Comparison of ENCODE assay signal across 1 cellular context in the genomic region with DNA sequence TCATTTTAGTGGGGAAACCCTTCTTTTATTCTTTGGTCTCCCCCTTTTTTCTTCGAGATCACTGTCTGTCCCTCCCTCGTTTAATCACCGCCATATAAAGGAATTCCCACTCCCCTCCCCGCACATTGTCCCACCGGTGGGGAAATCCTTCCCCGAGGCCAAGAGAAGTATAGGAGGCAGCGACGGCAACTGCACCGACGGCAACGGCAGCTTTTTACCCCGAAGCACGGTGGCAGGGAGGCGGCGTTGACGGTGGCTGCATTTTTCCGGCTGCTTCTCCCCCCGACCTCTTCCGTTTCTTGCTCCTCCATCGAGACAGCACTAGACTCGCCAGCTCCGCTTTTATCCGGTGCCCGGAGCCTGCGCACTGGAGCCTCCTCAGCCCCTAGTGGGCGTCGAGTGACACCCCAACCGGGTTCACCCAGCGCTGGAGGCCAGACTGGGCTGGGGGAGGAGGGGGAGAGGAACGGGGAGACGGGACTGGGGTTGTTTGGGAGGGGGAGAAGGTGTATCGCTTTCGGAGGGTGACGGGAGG.
TF ChIP-seq lines count a peak whose summit lies in the region.

No MANE protein-coding gene starts in this region.

TF ChIP-seq in K562, 482 proteins besides CTCF, POLR2A, EP300 and RAD21 (continued from another document and continues in another):
- TF ChIP-seq, protein P1, sequence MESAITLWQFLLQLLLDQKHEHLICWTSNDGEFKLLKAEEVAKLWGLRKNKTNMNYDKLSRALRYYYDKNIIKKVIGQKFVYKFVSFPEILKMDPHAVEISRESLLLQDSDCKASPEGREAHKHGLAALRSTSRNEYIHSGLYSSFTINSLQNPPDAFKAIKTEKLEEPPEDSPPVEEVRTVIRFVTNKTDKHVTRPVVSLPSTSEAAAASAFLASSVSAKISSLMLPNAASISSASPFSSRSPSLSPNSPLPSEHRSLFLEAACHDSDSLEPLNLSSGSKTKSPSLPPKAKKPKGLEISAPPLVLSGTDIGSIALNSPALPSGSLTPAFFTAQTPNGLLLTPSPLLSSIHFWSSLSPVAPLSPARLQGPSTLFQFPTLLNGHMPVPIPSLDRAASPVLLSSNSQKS (CRISPR knock-in tag; IDR thresholded peaks at IDR 0.05) = peak; percentile 76; the same call in 1 of the 2 replicates
- TF ChIP-seq FOSL1 (tag; conservative IDR thresholded peaks at IDR 0.05) = no peak
- TF ChIP-seq, protein P2, sequence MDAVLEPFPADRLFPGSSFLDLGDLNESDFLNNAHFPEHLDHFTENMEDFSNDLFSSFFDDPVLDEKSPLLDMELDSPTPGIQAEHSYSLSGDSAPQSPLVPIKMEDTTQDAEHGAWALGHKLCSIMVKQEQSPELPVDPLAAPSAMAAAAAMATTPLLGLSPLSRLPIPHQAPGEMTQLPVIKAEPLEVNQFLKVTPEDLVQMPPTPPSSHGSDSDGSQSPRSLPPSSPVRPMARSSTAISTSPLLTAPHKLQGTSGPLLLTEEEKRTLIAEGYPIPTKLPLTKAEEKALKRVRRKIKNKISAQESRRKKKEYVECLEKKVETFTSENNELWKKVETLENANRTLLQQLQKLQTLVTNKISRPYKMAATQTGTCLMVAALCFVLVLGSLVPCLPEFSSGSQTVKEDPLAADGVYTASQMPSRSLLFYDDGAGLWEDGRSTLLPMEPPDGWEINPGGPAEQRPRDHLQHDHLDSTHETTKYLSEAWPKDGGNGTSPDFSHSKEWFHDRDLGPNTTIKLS (IDR thresholded peaks at IDR 0.05; ENCODE audit: borderline replicate concordance, low read depth) = no peak
- peak; percentile 79 for TF ChIP-seq POLR2AphosphoS5 (IDR thresholded peaks at IDR 0.05; ENCODE audit: control insufficient read depth, insufficient read depth, low read depth, low read length)
- peak in 1 of 2 experiments; percentile 86; a peak in 3 of 4 replicates for TF ChIP-seq ARNT (IDR thresholded peaks at IDR 0.05)
- TF ChIP-seq, protein P3, sequence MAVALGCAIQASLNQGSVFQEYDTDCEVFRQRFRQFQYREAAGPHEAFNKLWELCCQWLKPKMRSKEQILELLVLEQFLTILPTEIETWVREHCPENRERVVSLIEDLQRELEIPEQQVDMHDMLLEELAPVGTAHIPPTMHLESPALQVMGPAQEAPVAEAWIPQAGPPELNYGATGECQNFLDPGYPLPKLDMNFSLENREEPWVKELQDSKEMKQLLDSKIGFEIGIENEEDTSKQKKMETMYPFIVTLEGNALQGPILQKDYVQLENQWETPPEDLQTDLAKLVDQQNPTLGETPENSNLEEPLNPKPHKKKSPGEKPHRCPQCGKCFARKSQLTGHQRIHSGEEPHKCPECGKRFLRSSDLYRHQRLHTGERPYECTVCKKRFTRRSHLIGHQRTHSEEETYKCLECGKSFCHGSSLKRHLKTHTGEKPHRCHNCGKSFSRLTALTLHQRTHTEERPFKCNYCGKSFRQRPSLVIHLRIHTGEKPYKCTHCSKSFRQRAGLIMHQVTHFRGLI (CRISPR knock-in tag; IDR thresholded peaks at IDR 0.05) = no peak
- 0 out of 2 replicates have a peak, but pooled peaks have one; percentile 36 for TF ChIP-seq RBM14 (IDR thresholded peaks at IDR 0.05; ENCODE audit: borderline replicate concordance, insufficient read depth, low read depth, low read length)
- TF ChIP-seq, protein P4, sequence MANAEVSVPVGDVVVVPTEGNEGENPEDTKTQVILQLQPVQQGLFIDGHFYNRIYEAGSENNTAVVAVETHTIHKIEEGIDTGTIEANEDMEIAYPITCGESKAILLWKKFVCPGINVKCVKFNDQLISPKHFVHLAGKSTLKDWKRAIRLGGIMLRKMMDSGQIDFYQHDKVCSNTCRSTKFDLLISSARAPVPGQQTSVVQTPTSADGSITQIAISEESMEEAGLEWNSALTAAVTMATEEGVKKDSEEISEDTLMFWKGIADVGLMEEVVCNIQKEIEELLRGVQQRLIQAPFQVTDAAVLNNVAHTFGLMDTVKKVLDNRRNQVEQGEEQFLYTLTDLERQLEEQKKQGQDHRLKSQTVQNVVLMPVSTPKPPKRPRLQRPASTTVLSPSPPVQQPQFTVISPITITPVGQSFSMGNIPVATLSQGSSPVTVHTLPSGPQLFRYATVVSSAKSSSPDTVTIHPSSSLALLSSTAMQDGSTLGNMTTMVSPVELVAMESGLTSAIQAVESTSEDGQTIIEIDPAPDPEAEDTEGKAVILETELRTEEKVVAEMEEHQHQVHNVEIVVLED (CRISPR knock-in tag; IDR thresholded peaks at IDR 0.05) = no peak; the same call in 1 of the 2 replicates
- TF ChIP-seq KDM5B (IDR thresholded peaks at IDR 0.05; ENCODE audit: insufficient replicate concordance, low read depth, low read length) = peak; percentile 96
- TF ChIP-seq NFXL1 (CRISPR knock-in tag; IDR thresholded peaks at IDR 0.05) = peak; percentile 85
- peak; percentile 12; the same call in 1 of the 2 replicates for TF ChIP-seq MBD2 (IDR thresholded peaks at IDR 0.05; ENCODE audit: borderline replicate concordance, low read depth)
- TF ChIP-seq CBX3 (IDR thresholded peaks at IDR 0.05; ENCODE audit: borderline replicate concordance in 1 of 2, low read length in 2 of 2) = no peak; a peak in 1 of 3 replicates
- TF ChIP-seq TARDBP (IDR thresholded peaks at IDR 0.05) = no peak
- peak; percentile 53; the same call in 1 of the 2 replicates for TF ChIP-seq NCOA1 (IDR thresholded peaks at IDR 0.05; ENCODE audit: low read depth)
- TF ChIP-seq KAT7 (CRISPR knock-in tag; IDR thresholded peaks at IDR 0.05; ENCODE audit: borderline replicate concordance) = 0 out of 2 replicates have a peak, but pooled peaks have one; percentile 63
- TF ChIP-seq ZFP36 (IDR thresholded peaks at IDR 0.05; ENCODE audit: low read depth, low read length, partially characterized antibody) = no peak
- no peak for TF ChIP-seq ZKSCAN3 (CRISPR knock-in tag; IDR thresholded peaks at IDR 0.05)
- TF ChIP-seq ARID1B (IDR thresholded peaks at IDR 0.05) = no peak; the same call in 1 of the 2 replicates
- TF ChIP-seq, protein P5, sequence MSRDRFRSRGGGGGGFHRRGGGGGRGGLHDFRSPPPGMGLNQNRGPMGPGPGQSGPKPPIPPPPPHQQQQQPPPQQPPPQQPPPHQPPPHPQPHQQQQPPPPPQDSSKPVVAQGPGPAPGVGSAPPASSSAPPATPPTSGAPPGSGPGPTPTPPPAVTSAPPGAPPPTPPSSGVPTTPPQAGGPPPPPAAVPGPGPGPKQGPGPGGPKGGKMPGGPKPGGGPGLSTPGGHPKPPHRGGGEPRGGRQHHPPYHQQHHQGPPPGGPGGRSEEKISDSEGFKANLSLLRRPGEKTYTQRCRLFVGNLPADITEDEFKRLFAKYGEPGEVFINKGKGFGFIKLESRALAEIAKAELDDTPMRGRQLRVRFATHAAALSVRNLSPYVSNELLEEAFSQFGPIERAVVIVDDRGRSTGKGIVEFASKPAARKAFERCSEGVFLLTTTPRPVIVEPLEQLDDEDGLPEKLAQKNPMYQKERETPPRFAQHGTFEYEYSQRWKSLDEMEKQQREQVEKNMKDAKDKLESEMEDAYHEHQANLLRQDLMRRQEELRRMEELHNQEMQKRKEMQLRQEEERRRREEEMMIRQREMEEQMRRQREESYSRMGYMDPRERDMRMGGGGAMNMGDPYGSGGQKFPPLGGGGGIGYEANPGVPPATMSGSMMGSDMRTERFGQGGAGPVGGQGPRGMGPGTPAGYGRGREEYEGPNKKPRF (IDR thresholded peaks at IDR 0.05; ENCODE audit: low read depth, low read length) = no peak
- TF ChIP-seq, protein P6, sequence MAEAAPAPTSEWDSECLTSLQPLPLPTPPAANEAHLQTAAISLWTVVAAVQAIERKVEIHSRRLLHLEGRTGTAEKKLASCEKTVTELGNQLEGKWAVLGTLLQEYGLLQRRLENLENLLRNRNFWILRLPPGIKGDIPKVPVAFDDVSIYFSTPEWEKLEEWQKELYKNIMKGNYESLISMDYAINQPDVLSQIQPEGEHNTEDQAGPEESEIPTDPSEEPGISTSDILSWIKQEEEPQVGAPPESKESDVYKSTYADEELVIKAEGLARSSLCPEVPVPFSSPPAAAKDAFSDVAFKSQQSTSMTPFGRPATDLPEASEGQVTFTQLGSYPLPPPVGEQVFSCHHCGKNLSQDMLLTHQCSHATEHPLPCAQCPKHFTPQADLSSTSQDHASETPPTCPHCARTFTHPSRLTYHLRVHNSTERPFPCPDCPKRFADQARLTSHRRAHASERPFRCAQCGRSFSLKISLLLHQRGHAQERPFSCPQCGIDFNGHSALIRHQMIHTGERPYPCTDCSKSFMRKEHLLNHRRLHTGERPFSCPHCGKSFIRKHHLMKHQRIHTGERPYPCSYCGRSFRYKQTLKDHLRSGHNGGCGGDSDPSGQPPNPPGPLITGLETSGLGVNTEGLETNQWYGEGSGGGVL (CRISPR knock-in tag; IDR thresholded peaks at IDR 0.05) = no peak
- no peak for TF ChIP-seq HNRNPK (IDR thresholded peaks at IDR 0.05; ENCODE audit: low read depth, low read length, poor library complexity, severe bottlenecking)
- TF ChIP-seq, protein P7, sequence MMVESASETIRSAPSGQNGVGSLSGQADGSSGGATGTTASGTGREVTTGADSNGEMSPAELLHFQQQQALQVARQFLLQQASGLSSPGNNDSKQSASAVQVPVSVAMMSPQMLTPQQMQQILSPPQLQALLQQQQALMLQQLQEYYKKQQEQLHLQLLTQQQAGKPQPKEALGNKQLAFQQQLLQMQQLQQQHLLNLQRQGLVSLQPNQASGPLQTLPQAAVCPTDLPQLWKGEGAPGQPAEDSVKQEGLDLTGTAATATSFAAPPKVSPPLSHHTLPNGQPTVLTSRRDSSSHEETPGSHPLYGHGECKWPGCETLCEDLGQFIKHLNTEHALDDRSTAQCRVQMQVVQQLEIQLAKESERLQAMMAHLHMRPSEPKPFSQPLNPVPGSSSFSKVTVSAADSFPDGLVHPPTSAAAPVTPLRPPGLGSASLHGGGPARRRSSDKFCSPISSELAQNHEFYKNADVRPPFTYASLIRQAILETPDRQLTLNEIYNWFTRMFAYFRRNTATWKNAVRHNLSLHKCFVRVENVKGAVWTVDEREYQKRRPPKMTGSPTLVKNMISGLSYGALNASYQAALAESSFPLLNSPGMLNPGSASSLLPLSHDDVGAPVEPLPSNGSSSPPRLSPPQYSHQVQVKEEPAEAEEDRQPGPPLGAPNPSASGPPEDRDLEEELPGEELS (CRISPR knock-in tag; IDR thresholded peaks at IDR 0.05; ENCODE audit: borderline replicate concordance) = 0 out of 2 replicates have a peak, but pooled peaks have one; percentile 73
- peak; percentile 66; the same call in 1 of the 2 replicates for TF ChIP-seq HDAC6 (IDR thresholded peaks at IDR 0.05; ENCODE audit: low read depth, low read length)
- TF ChIP-seq NFIC (IDR thresholded peaks at IDR 0.05) = peak; percentile 52; the same call in 1 of the 2 replicates
- peak; percentile 19 for TF ChIP-seq MYC (IDR thresholded peaks at IDR 0.05; ENCODE audit: low read depth, low read length)
- 0 out of 2 replicates have a peak, but pooled peaks have one; percentile 46 for TF ChIP-seq MYC (CRISPR knock-in tag; IDR thresholded peaks at IDR 0.05; ENCODE audit: borderline replicate concordance, low read depth)
- TF ChIP-seq IFI16 (CRISPR knock-in tag; IDR thresholded peaks at IDR 0.05) = 0 out of 2 replicates have a peak, but pooled peaks have one; percentile 66
- no peak; the same call in 1 of the 2 replicates for TF ChIP-seq E2F3 (CRISPR knock-in tag; IDR thresholded peaks at IDR 0.05)
- no peak for TF ChIP-seq BDP1 (IDR thresholded peaks at IDR 0.05; ENCODE audit: insufficient read depth, insufficient read length)
- TF ChIP-seq ZNF311 (CRISPR knock-in tag; IDR thresholded peaks at IDR 0.05) = peak; percentile 73; the same call in 1 of the 2 replicates
- TF ChIP-seq, protein P8, sequence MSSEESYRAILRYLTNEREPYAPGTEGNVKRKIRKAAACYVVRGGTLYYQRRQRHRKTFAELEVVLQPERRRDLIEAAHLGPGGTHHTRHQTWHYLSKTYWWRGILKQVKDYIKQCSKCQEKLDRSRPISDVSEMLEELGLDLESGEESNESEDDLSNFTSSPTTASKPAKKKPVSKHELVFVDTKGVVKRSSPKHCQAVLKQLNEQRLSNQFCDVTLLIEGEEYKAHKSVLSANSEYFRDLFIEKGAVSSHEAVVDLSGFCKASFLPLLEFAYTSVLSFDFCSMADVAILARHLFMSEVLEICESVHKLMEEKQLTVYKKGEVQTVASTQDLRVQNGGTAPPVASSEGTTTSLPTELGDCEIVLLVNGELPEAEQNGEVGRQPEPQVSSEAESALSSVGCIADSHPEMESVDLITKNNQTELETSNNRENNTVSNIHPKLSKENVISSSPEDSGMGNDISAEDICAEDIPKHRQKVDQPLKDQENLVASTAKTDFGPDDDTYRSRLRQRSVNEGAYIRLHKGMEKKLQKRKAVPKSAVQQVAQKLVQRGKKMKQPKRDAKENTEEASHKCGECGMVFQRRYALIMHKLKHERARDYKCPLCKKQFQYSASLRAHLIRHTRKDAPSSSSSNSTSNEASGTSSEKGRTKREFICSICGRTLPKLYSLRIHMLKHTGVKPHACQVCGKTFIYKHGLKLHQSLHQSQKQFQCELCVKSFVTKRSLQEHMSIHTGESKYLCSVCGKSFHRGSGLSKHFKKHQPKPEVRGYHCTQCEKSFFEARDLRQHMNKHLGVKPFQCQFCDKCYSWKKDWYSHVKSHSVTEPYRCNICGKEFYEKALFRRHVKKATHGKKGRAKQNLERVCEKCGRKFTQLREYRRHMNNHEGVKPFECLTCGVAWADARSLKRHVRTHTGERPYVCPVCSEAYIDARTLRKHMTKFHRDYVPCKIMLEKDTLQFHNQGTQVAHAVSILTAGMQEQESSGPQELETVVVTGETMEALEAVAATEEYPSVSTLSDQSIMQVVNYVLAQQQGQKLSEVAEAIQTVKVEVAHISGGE (CRISPR knock-in tag; IDR thresholded peaks at IDR 0.05) = peak in 1 of 3 experiments; percentile 25; a peak in 1 of 6 replicates
- no peak; the same call in 1 of the 2 replicates for TF ChIP-seq PHTF2 (CRISPR knock-in tag; IDR thresholded peaks at IDR 0.05)
- no peak for TF ChIP-seq KAT8 (IDR thresholded peaks at IDR 0.05; ENCODE audit: low read depth)
- TF ChIP-seq RHOXF2B (CRISPR knock-in tag; conservative IDR thresholded peaks at IDR 0.05) = no peak; the same call in 1 of the 2 replicates
- TF ChIP-seq ZNF583 (CRISPR knock-in tag; IDR thresholded peaks at IDR 0.05) = peak; percentile 16; the same call in 1 of the 2 replicates
- TF ChIP-seq, protein P9, sequence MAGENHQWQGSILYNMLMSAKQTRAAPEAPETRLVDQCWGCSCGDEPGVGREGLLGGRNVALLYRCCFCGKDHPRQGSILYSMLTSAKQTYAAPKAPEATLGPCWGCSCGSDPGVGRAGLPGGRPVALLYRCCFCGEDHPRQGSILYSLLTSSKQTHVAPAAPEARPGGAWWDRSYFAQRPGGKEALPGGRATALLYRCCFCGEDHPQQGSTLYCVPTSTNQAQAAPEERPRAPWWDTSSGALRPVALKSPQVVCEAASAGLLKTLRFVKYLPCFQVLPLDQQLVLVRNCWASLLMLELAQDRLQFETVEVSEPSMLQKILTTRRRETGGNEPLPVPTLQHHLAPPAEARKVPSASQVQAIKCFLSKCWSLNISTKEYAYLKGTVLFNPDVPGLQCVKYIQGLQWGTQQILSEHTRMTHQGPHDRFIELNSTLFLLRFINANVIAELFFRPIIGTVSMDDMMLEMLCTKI (IDR thresholded peaks at IDR 0.05; ENCODE audit: partially characterized antibody) = no peak
- TF ChIP-seq, protein P10, sequence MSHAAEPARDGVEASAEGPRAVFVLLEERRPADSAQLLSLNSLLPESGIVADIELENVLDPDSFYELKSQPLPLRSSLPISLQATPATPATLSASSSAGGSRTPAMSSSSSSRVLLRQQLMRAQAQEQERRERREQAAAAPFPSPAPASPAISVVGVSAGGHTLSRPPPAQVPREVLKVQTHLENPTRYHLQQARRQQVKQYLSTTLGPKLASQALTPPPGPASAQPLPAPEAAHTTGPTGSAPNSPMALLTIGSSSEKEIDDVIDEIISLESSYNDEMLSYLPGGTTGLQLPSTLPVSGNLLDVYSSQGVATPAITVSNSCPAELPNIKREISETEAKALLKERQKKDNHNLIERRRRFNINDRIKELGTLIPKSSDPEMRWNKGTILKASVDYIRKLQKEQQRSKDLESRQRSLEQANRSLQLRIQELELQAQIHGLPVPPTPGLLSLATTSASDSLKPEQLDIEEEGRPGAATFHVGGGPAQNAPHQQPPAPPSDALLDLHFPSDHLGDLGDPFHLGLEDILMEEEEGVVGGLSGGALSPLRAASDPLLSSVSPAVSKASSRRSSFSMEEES (CRISPR knock-in tag; IDR thresholded peaks at IDR 0.05) = no peak
- peak; percentile 99 for TF ChIP-seq PCBP1 (IDR thresholded peaks at IDR 0.05; ENCODE audit: low read depth, low read length, poor library complexity, severe bottlenecking)
